Comparison of ENCODE assay signal across 8 cellular contexts in genomic region chr20:59042151-59042795, GRCh38. TPM values are rescaled to one million over a fixed set of nuclear protein-coding genes. Genes with fewer than 3 reads are reported as not detected.
DNase-seq lines count a peak whose midpoint lies in the region; ATAC-seq and TF ChIP-seq lines count a peak whose summit lies in the region.

PRELID3B (minus strand) TSS chr20:59042786; CDS start chr20:59042730, 56 bp downstream.

- TF ChIP-seq CTCF in PC-9 (conservative IDR thresholded peaks at IDR 0.05) (0 out of 2 replicates have a peak, but pooled peaks have one; percentile 6), choroid plexus epithelial cell (conservative IDR thresholded peaks at IDR 0.05; ENCODE audit: low read depth, low read length) (no peak), left lung (IDR thresholded peaks at IDR 0.05) (no peak), suprapubic skin (IDR thresholded peaks at IDR 0.05) (no peak)

- intact Hi-C loops in PC-9 (cut with micrococcal nuclease; ENCODE audit: unreplicated experiment) (loop anchor here (2.0 to 5.0 kb wide), 2 partner anchors 45 to 153 kb away; no protein-coding TSS in a partner anchor), left lung (cut with DNase I) (no loop called here)

- H3F3A ChIP-seq in PC-9 (ENCODE audit: insufficient read depth, low read depth) = peaks cover 37% of the 10 kb centered on the region

- H3K4me1 ChIP-seq in PC-9 (replicated peaks; ENCODE audit: insufficient read depth) (peaks cover 73% of the 10 kb centered on the region), left lung (peaks cover 22 to 51% of the 10 kb centered on the region in 2 donors), suprapubic skin (peaks cover 39% of the 10 kb centered on the region)

- BruUV-seq in PC-9 (replicated peaks; lab: Mats Ljungman, UMichigan) = TSS peak; percentile 46

- H3K36me3 ChIP-seq in PC-9 (ENCODE audit: low read depth) (peaks cover 32% of the 10 kb centered on the region), left lung (peaks cover 1 to 13% of the 10 kb centered on the region in 2 donors), suprapubic skin (peaks cover 11% of the 10 kb centered on the region)

- no peak for TF ChIP-seq EP300 in suprapubic skin (IDR thresholded peaks at IDR 0.05)

- no peaks in the 10 kb centered on the region for H3K9me2 ChIP-seq in PC-9 (ENCODE audit: insufficient read depth)

- H2AFZ ChIP-seq in PC-9 = peak within 1 kb of the TSS; percentile 76

- H4K20me1 ChIP-seq in PC-9 (ENCODE audit: insufficient read depth) = peaks cover 32% of the 10 kb centered on the region

- CTCF ChIA-PET in PC-9 (lab: Charles Lee) = no interaction called here

- H3K4me3 ChIP-seq in PC-9 (peak within 1 kb of the TSS; percentile 90), choroid plexus epithelial cell (ENCODE audit: low read depth, low read length) (peak within 1 kb of the TSS; percentile 90), left lung (peak within 1 kb of the TSS; percentile 74 to 87), suprapubic skin (peak within 1 kb of the TSS; percentile 88)

- peak within 1 kb of the TSS; percentile 82 for H3K4me2 ChIP-seq in PC-9

- H3K79me2 ChIP-seq in PC-9 (ENCODE audit: low read depth) = peaks cover 53% of the 10 kb centered on the region

- DNase-seq in AG08396 (ENCODE audit: low spot score) (peak; percentile 27), PC-9 (peak; percentile 41 to 58), choroid plexus epithelial cell (ENCODE audit: low read depth) (peak; percentile 25), left lung (no peak), suprapubic skin (ENCODE audit: low spot score in 2 of 2) (no peak), cerebellar cortex (ENCODE audit: low spot score) (no peak)

- H3K9me3 ChIP-seq in PC-9 (ENCODE audit: insufficient read depth, low read depth) = no peaks in the 10 kb centered on the region
- H3K9me3 ChIP-seq in left lung = no peaks in the 10 kb centered on the region
- no peaks in the 10 kb centered on the region for H3K9me3 ChIP-seq in suprapubic skin

- H3K27ac ChIP-seq in PC-9 (peak within 1 kb of the TSS; percentile 97), left lung (peak within 1 kb of the TSS; percentile 76 to 81), suprapubic skin (peak within 1 kb of the TSS; percentile 76)

- ATAC-seq in GM18498 (IDR thresholded peaks at IDR 0.05; ENCODE audit: unreplicated experiment) (peak; percentile 41), HG02870 (IDR thresholded peaks at IDR 0.05; ENCODE audit: unreplicated experiment) (peak; percentile 31), left lung (peak; percentile 43)

- WGBS in suprapubic skin = 3% methylated on average over 7 of the region's 50 CpGs

- no peak for TF ChIP-seq POLR2A in suprapubic skin (IDR thresholded peaks at IDR 0.05)

- POLR2A ChIA-PET in PC-9 (lab: Charles Lee; ENCODE audit: unreplicated experiment) = interaction anchor here (0.5 to 0.7 kb wide), 4 partner anchors 8 to 150 kb away, joined by 3 to 7 read pairs (median 6); no protein-coding TSS in a partner anchor

- H3K27me3 ChIP-seq in PC-9 (ENCODE audit: insufficient read depth, low read depth) (no peaks in the 10 kb centered on the region), left lung (no peaks in the 10 kb centered on the region), suprapubic skin (no peaks in the 10 kb centered on the region)

RNA-seq across cellular contexts. Expression of gene PRELID3B, which starts in this region (rescaled TPM):
- total RNA-seq in PC-9 (2021) (106 and 137 TPM in 2 replicates), left lung (10 to 100 TPM; 55.7 to 56.3 TPM), suprapubic skin (10 to 100 TPM; 25.4 to 42.2 (median 32.8) TPM)

Comparison
In these comparisons a context has a peak if more than half of its experiments do, and no peak if none do; other contexts are left out.
1. DNase-seq: peak in AG08396 (single experiment), PC-9 (2 of 2) and choroid plexus epithelial cell (single experiment); none in left lung (0 of 2), suprapubic skin (0 of 2) and cerebellar cortex (single experiment).
2. Peak in every context shown above with its lines, with median percentiles within 50 percentile points of each other: ATAC-seq, H3K27ac ChIP-seq and H3K4me3 ChIP-seq.